26 cellular contexts compared by ENCODE assay signal in genomic region chr7:158985583-158985982, GRCh38.
"Had no signal": no experiment of that assay in that cellular context is flagged by ENCODE, and none has a peak within 500 bp of the region (broad histone marks: within the 10 kb centered on the region; RNA-seq: fewer than 3 reads in every experiment).

No MANE protein-coding gene starts in this region.

- H3K4me3 ChIP-seq: neural progenitor cell, pancreas, prostate gland, right lobe of liver, sigmoid colon, suprapubic skin, testis, tibial artery, transverse colon, upper lobe of right lung, uterus had no signal

- H3K36me3 ChIP-seq: neural progenitor cell, neutrophil, pancreas, prostate gland, right lobe of liver, sigmoid colon, suprapubic skin, tibial artery, transverse colon, upper lobe of right lung, uterus had no signal

- H3K9ac ChIP-seq: neural progenitor cell had no signal

- H3K27me3 ChIP-seq: pancreas, right lobe of liver, testis, upper lobe of right lung had no signal

- H3K9me3 ChIP-seq: pancreas, prostate gland, testis had no signal

- H2AFZ ChIP-seq: neural progenitor cell had no signal

- H3K4me2 ChIP-seq: neural progenitor cell had no signal

- DNase-seq: naive thymus-derived CD4-positive, alpha-beta T cell; natural killer cell; nucleus accumbens; pancreas; right cardiac atrium; right lobe of liver; sigmoid colon; small intestine; stimulated activated CD4-positive, alpha-beta T cell treated with anti-CD3 and anti-CD28 coated beads, Interleukin-15, amount 100 ng/mL, for 24 hours; stimulated activated CD4-positive, alpha-beta T cell treated with anti-CD3 and anti-CD28 coated beads, Interleukin-4, amount 100 ng/mL, for 1 hour; stimulated activated CD4-positive, alpha-beta T cell treated with anti-CD3 and anti-CD28 coated beads, Interleukin-4, amount 100 ng/mL, for 4 hours; stimulated activated CD8-positive, alpha-beta memory T cell treated with anti-CD3 and anti-CD28 coated beads, Interleukin-4, amount 100 ng/mL, for 48 hours; stimulated activated naive CD4-positive, alpha-beta T cell; stimulated activated naive CD8-positive, alpha-beta T cell treated with anti-CD3 and anti-CD28 coated beads, Interleukin-15, amount 100 ng/mL, for 72 hours; stimulated activated naive CD8-positive, alpha-beta T cell treated with anti-CD3 and anti-CD28 coated beads, Interleukin-15, Interleukin-2, amounts not matched to agents 100 U/mL and 50 U/mL, for 24 hours; substantia nigra; testis; tibial artery; transverse colon; upper lobe of right lung; uterus had no signal

- ATAC-seq: naive thymus-derived CD4-positive, alpha-beta T cell; natural killer cell; pancreas; right cardiac atrium; right lobe of liver; stimulated activated memory B cell treated with anti-CD40 and anti-IgM and Interleukin-4, amounts not matched to agents 10 μg/mL and 1 μg/mL and 100 μg/mL, for 72 hours; stimulated activated naive CD8-positive, alpha-beta T cell treated with anti-CD3 and anti-CD28 coated beads, Interleukin-15, amount 100 ng/mL, for 72 hours; stimulated activated naive CD8-positive, alpha-beta T cell treated with anti-CD3 and anti-CD28 coated beads, Interleukin-15, Interleukin-2, amounts not matched to agents 100 U/mL and 50 U/mL, for 24 hours; upper lobe of right lung had no signal

- H3K4me1 ChIP-seq: neural progenitor cell, pancreas, prostate gland, right lobe of liver, sigmoid colon, suprapubic skin, testis, tibial artery, transverse colon, upper lobe of right lung, uterus had no signal

- H3K27ac ChIP-seq: neural progenitor cell, neutrophil, pancreas, prostate gland, right lobe of liver, sigmoid colon, suprapubic skin, testis, tibial artery, transverse colon, upper lobe of right lung, uterus had no signal
